Comparison of ENCODE assay signal across 14 cellular contexts in the genomic region with DNA sequence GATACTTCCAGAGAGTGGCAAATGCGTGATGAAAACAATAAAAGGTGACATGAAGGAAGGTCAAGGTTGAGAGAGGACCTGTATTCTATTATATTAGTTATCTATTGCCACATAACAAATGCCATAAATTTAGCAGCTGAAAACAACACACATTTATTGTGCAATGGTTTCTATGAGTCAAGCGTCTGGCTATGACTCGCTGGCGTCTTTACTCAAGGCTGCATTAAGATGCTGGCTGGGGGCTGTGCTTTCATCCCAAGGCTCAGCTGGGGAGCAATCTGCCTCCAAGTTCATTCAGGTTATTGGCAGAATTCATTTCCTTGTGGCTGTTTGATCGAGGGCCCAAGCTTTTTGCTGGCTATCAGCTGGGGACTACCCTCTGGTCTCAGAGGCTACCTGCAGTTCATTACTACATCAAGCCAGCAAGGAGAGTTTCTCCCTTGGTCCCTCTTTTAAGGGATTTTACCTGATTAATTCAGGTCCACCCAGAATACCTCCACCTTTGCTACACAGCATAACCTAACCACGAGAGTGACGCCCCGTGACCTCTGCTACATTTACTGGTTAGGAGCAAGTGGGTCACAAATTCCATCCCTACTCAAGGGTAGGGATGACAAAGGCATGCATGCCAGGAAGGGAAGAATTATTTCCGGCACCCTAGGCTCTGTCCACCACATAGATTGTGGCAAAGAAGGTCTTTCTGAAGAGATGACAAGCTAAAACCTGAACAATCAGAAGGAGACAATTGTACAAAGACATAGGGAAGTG.
DNase-seq lines count a peak whose midpoint lies in the region; ATAC-seq, FAIRE-seq and TF ChIP-seq lines count a peak whose summit lies in the region.
"Had no signal": no experiment of that assay in that cellular context is flagged by ENCODE, and none has a peak within 500 bp of the region (broad histone marks: within the 10 kb centered on the region; RNA-seq: fewer than 3 reads in every experiment).

No MANE protein-coding gene starts in this region.

- no peak overlapping the region for H2BK20ac ChIP-seq in H1 (ENCODE audit: low read length)

- FAIRE-seq in H1 (lab: Jason Lieb, UNC), result no peak
- FAIRE-seq: kidney had no signal

- 0 out of 2 replicates have a peak overlapping the region, but pooled peaks have one; percentile 73 for H2BK15ac ChIP-seq in H1 (ENCODE audit: low read length)

- no peak overlapping the region for H3K4me3 ChIP-seq in H1 (ENCODE audit: extremely low read depth in 1 of 4, insufficient read depth in 2 of 4, low read depth in 3 of 4, low read length in 4 of 4)
- H3K4me3 ChIP-seq: colonic mucosa, skin epidermis had no signal

- no peaks in the 10 kb centered on the region for H3K36me3 Mint-ChIP-seq in CD14-positive monocyte
- peaks cover 4% of the 10 kb centered on the region for H3K36me3 Mint-ChIP-seq in activated CD4-positive, alpha-beta memory T cell treated with anti-CD3 and anti-CD28 coated beads for 36 hours

- H3K4me2 ChIP-seq in H1 (ENCODE audit: insufficient read depth in 1 of 2, low read depth in 2 of 2, low read length in 2 of 2), result no peak overlapping the region

- H3K4me1 ChIP-seq in H1 (replicated peaks in 1 of 4; ENCODE audit: control insufficient read depth in 3 of 4, insufficient read depth in 4 of 4, low read length in 3 of 4), result no peaks in the 10 kb centered on the region
- H3K4me1 ChIP-seq: colonic mucosa had no signal

- TF ChIP-seq RAD21 in H1 (IDR thresholded peaks at IDR 0.05 in 1 of 2, conservative IDR thresholded peaks at IDR 0.05 in 1 of 2; ENCODE audit: low read depth in 2 of 2, low read length in 2 of 2), result no peak

- no peak overlapping the region for H2BK12ac ChIP-seq in H1 (ENCODE audit: low read depth, low read length)

- no peaks in the 10 kb centered on the region for H3K36me3 ChIP-seq in H1 (ENCODE audit: control insufficient read depth in 2 of 4, insufficient read depth in 4 of 4, low read length in 3 of 4)
- H3K36me3 ChIP-seq: colonic mucosa had no signal

- no peak overlapping the region for H2AK5ac ChIP-seq in H1 (ENCODE audit: low read depth, low read length)

- H3K27me3 Mint-ChIP-seq in CD14-positive monocyte (ENCODE audit: low read depth in 3 of 3), result peaks cover 0 to 6% (median 5%) of the 10 kb centered on the region in 3 donors
- H3K27me3 Mint-ChIP-seq in activated CD4-positive, alpha-beta memory T cell treated with anti-CD3 and anti-CD28 coated beads for 36 hours, result no peaks in the 10 kb centered on the region

- H3K4me1 Mint-ChIP-seq in CD14-positive monocyte, result peaks cover 17% of the 10 kb centered on the region
- H3K4me1 Mint-ChIP-seq in activated CD4-positive, alpha-beta memory T cell treated with anti-CD3 and anti-CD28 coated beads for 36 hours (ENCODE audit: low read depth), result no peaks in the 10 kb centered on the region

- peak; percentile 42 for ATAC-seq in omental fat pad (ENCODE audit: low FRiP score)
- ATAC-seq: stimulated activated naive CD8-positive, alpha-beta T cell treated with anti-CD3 and anti-CD28 coated beads, Interleukin-15, Interleukin-2, amounts not matched to agents 100 U/mL and 50 U/mL, for 24 hours had no signal

- POLR2A ChIA-PET in H1 (lab: Charles Lee; ENCODE audit: partially characterized antibody), result no interaction called here
- POLR2A ChIA-PET in activated CD4-positive, alpha-beta memory T cell treated with anti-CD3 and anti-CD28 coated beads for 36 hours (lab: Charles Lee), result interaction anchor here (0.6 kb wide), 1 partner anchor 1312 kb away, joined by 3 read pairs; no protein-coding TSS in a partner anchor

- peak; percentile 55 for DNase-seq in CD14-positive monocyte (ENCODE audit: low spot score)
- DNase-seq in LoVo (ENCODE audit: low spot score), result peak; percentile 25
- no peak for DNase-seq in H1 (ENCODE audit: low read depth in 1 of 2, low spot score in 2 of 2)
- no peak for DNase-seq in omental fat pad (ENCODE audit: low spot score)
- DNase-seq in cerebellar cortex (ENCODE audit: low spot score), result no peak
- DNase-seq in activated CD4-positive, alpha-beta memory T cell treated with anti-CD3 and anti-CD28 coated beads for 36 hours, result no peak
- no peak for DNase-seq in foreskin melanocyte
- no peak for DNase-seq in NCI-H2171 (lab: John Stamatoyannopoulos, UW)
- DNase-seq: colonic mucosa; GF-D8; kidney; NCI-H146; stimulated activated naive CD8-positive, alpha-beta T cell treated with anti-CD3 and anti-CD28 coated beads, Interleukin-15, Interleukin-2, amounts not matched to agents 100 U/mL and 50 U/mL, for 24 hours had no signal

- H3K23me2 ChIP-seq in H1 (ENCODE audit: low read depth, low read length), result no peaks in the 10 kb centered on the region

- H4K20me1 ChIP-seq in H1 (replicated peaks in 1 of 2; ENCODE audit: control insufficient read depth in 1 of 2, insufficient read depth in 2 of 2, low read length in 2 of 2), result no peaks in the 10 kb centered on the region

- H3K27ac ChIP-seq in H1 (ENCODE audit: low read depth, low read length), result no peak overlapping the region
- H3K27ac ChIP-seq: colonic mucosa, skin epidermis had no signal

- H2AFZ ChIP-seq in H1 (ENCODE audit: low read length), result no peak overlapping the region

- no peaks in the 10 kb centered on the region for H3K79me2 ChIP-seq in H1 (ENCODE audit: control insufficient read depth in 1 of 2, insufficient read depth in 2 of 2, low read length in 2 of 2)

- H3K27me3 ChIP-seq in H1 (replicated peaks in 1 of 4; ENCODE audit: control insufficient read depth in 3 of 4, extremely low read depth in 1 of 4, insufficient read depth in 3 of 4, low read length in 3 of 4), result no peaks in the 10 kb centered on the region; a peak in 1 of 7 replicates
- H3K27me3 ChIP-seq: colonic mucosa had no signal

- TF ChIP-seq EP300 in H1 (IDR thresholded peaks at IDR 0.05; ENCODE audit: borderline replicate concordance in 1 of 2, low read depth in 2 of 2, low read length in 2 of 2), result no peak

- H3K9ac ChIP-seq in H1 (replicated peaks in 1 of 4; ENCODE audit: extremely low read depth in 1 of 4, low read depth in 3 of 4, low read length in 3 of 4), result no peak overlapping the region

- no peak overlapping the region for H4K8ac ChIP-seq in H1 (ENCODE audit: extremely low read depth, insufficient read depth, low read length)

- intact Hi-C loops in CD14-positive monocyte (cut with micrococcal nuclease), result no loop called here
- intact Hi-C loops in activated CD4-positive, alpha-beta memory T cell treated with anti-CD3 and anti-CD28 coated beads for 36 hours (cut with micrococcal nuclease), result no loop called here

- no peak overlapping the region for H3K56ac ChIP-seq in H1 (replicated peaks; ENCODE audit: insufficient read length, low read depth, low read length)

- WGBS in H1 (ENCODE audit: extremely low coverage in 1 of 2, insufficient coverage in 1 of 2, insufficient read length in 1 of 2, insufficient replicate concordance in 2 of 2, low coverage in 1 of 2, low lambda C conversion rate in 2 of 2, missing lambda C conversion rate in 1 of 2), 2 experiments, result 89% methylated on average over 9 of the region's 9 CpGs; no CpG with 5 or more reads in 1 of the 2 experiments

- H2BK120ac ChIP-seq in H1 (replicated peaks; ENCODE audit: low read depth, low read length), result no peak overlapping the region

- H3K79me1 ChIP-seq in H1 (ENCODE audit: low read depth, low read length), result no peaks in the 10 kb centered on the region

- H2BK5ac ChIP-seq in H1 (ENCODE audit: low read depth, low read length), result no peak overlapping the region

- no peak overlapping the region for H3K18ac ChIP-seq in H1 (ENCODE audit: extremely low read depth, low read length)

- peak overlapping the region in 1 of 2 donors; percentile 50 for H3K4me3 Mint-ChIP-seq in CD14-positive monocyte
- no peak overlapping the region for H3K4me3 Mint-ChIP-seq in activated CD4-positive, alpha-beta memory T cell treated with anti-CD3 and anti-CD28 coated beads for 36 hours

- H3K14ac ChIP-seq in H1 (ENCODE audit: insufficient read length), result no peak overlapping the region

- H4K91ac ChIP-seq in H1 (replicated peaks; ENCODE audit: insufficient read length, low read length), result no peak overlapping the region

- TF ChIP-seq POLR2A in H1 (IDR thresholded peaks at IDR 0.05; ENCODE audit: control extremely low read depth in 1 of 2, low read depth in 2 of 2, low read length in 2 of 2), result no peak

- H3K9me3 Mint-ChIP-seq in CD14-positive monocyte, result peaks cover 12 to 23% (median 17%) of the 10 kb centered on the region in 7 donors
- H3K9me3 Mint-ChIP-seq in activated CD4-positive, alpha-beta memory T cell treated with anti-CD3 and anti-CD28 coated beads for 36 hours, result peaks cover 22% of the 10 kb centered on the region

- TF ChIP-seq CTCF in CD14-positive monocyte (IDR thresholded peaks at IDR 0.05), result no peak
- TF ChIP-seq CTCF in H1 (IDR thresholded peaks at IDR 0.05; ENCODE audit: control extremely low read depth in 1 of 3, insufficient read depth in 1 of 3, low read depth in 1 of 3, low read length in 3 of 3), result no peak
- TF ChIP-seq CTCF in omental fat pad (IDR thresholded peaks at IDR 0.05), result no peak

- H3K4ac ChIP-seq in H1 (replicated peaks; ENCODE audit: insufficient read length, low read depth, low read length), result no peak overlapping the region

- no peak overlapping the region for H4K5ac ChIP-seq in H1 (ENCODE audit: insufficient read length, low read depth, low read length)

- CTCF ChIA-PET in H1 (lab: Charles Lee; ENCODE audit: partially characterized antibody), result interaction anchor here (0.5 kb wide), 1 partner anchor 564 kb away, joined by 3 read pairs; no protein-coding TSS in a partner anchor
- CTCF ChIA-PET in activated CD4-positive, alpha-beta memory T cell treated with anti-CD3 and anti-CD28 coated beads for 36 hours (lab: Charles Lee), result no interaction called here

- H3K27ac Mint-ChIP-seq in CD14-positive monocyte, result peak overlapping the region in 5 of 7 donors; percentile 1 to 78 (median 74)
- H3K27ac Mint-ChIP-seq in activated CD4-positive, alpha-beta memory T cell treated with anti-CD3 and anti-CD28 coated beads for 36 hours, result no peak overlapping the region

- H3K23ac ChIP-seq in H1 (ENCODE audit: insufficient read length), result no peak overlapping the region

- H3K9me3 ChIP-seq in H1 (ENCODE audit: insufficient read depth in 2 of 2, low read depth in 1 of 2, low read length in 1 of 2), result peaks cover 5 to 8% of the 10 kb centered on the region in 2 experiments; a peak in 2 of 4 replicates
- H3K9me3 ChIP-seq: colonic mucosa had no signal

Comparison
In these comparisons a context has a peak if more than half of its experiments do, and no peak if none do; other contexts are left out.
1. DNase-seq: peak in CD14-positive monocyte (single experiment) and LoVo (single experiment); none in H1 (0 of 2), omental fat pad (single experiment), cerebellar cortex (single experiment), activated CD4-positive, alpha-beta memory T cell treated with anti-CD3 and anti-CD28 coated beads for 36 hours (single experiment), foreskin melanocyte (single experiment) and NCI-H2171 (single experiment).